Comparison of ENCODE assay signal across 2 cellular contexts in the genomic region with DNA sequence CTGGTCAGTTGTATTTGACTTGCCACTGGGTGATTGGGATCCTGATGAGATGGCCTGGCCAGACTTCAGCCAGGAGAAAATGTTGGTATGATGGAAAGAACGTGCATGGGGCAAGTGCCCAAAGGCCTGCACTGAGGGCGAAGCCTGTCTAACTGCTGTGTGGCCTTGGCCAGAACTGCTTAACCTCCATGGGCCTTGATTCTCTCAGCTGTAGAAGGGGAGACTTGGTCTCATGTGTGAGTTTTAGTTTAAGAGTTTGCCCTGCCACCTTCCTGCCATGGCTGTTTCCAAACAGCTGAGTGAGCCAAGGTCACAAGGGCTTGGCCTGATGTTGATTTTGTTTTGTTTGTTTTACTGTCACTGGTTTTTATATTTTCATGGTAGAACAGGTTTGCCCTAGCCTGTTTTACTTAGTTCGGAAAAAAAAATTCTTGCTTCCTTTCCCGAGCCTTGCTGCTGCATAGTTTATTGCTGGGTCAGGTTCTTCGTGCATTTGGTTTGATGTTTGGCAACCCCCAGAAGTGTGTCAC.
TF ChIP-seq lines count a peak whose summit lies in the region.

No MANE protein-coding gene starts in this region.

TF ChIP-seq in HepG2, 621 proteins besides CTCF, POLR2A, EP300 and RAD21 (continues in another document):
- no peak for TF ChIP-seq ZNF256 (CRISPR knock-in tag; conservative IDR thresholded peaks at IDR 0.05)
- TF ChIP-seq ZBTB38 (CRISPR knock-in tag; IDR thresholded peaks at IDR 0.05), result 0 out of 2 replicates have a peak, but pooled peaks have one; percentile 29
- TF ChIP-seq BHLHE40 (IDR thresholded peaks at IDR 0.05; ENCODE audit: low read length), result no peak
- peak; percentile 44; the same call in 1 of the 2 replicates for TF ChIP-seq NCOA2 (CRISPR knock-in tag; IDR thresholded peaks at IDR 0.05)
- no peak for TF ChIP-seq ZNF382 (CRISPR knock-in tag; IDR thresholded peaks at IDR 0.05; ENCODE audit: borderline replicate concordance)
- TF ChIP-seq SP140L (CRISPR knock-in tag; IDR thresholded peaks at IDR 0.05; ENCODE audit: borderline replicate concordance), result no peak
- 0 out of 2 replicates have a peak, but pooled peaks have one; percentile 17 for TF ChIP-seq PRMT3 (CRISPR knock-in tag; IDR thresholded peaks at IDR 0.05; ENCODE audit: borderline replicate concordance, low read depth)
- TF ChIP-seq RFX3 (CRISPR knock-in tag; IDR thresholded peaks at IDR 0.05), result no peak
- TF ChIP-seq, protein P1, sequence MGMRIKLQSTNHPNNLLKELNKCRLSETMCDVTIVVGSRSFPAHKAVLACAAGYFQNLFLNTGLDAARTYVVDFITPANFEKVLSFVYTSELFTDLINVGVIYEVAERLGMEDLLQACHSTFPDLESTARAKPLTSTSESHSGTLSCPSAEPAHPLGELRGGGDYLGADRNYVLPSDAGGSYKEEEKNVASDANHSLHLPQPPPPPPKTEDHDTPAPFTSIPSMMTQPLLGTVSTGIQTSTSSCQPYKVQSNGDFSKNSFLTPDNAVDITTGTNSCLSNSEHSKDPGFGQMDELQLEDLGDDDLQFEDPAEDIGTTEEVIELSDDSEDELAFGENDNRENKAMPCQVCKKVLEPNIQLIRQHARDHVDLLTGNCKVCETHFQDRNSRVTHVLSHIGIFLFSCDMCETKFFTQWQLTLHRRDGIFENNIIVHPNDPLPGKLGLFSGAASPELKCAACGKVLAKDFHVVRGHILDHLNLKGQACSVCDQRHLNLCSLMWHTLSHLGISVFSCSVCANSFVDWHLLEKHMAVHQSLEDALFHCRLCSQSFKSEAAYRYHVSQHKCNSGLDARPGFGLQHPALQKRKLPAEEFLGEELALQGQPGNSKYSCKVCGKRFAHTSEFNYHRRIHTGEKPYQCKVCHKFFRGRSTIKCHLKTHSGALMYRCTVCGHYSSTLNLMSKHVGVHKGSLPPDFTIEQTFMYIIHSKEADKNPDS (CRISPR knock-in tag; IDR thresholded peaks at IDR 0.05), result no peak
- TF ChIP-seq FOXA3 (CRISPR knock-in tag; IDR thresholded peaks at IDR 0.05), result peak; percentile 94
- TF ChIP-seq ZFY (CRISPR knock-in tag; IDR thresholded peaks at IDR 0.05), result no peak
- TF ChIP-seq ZNF354B (CRISPR knock-in tag; IDR thresholded peaks at IDR 0.05), result no peak
- TF ChIP-seq, protein P2, sequence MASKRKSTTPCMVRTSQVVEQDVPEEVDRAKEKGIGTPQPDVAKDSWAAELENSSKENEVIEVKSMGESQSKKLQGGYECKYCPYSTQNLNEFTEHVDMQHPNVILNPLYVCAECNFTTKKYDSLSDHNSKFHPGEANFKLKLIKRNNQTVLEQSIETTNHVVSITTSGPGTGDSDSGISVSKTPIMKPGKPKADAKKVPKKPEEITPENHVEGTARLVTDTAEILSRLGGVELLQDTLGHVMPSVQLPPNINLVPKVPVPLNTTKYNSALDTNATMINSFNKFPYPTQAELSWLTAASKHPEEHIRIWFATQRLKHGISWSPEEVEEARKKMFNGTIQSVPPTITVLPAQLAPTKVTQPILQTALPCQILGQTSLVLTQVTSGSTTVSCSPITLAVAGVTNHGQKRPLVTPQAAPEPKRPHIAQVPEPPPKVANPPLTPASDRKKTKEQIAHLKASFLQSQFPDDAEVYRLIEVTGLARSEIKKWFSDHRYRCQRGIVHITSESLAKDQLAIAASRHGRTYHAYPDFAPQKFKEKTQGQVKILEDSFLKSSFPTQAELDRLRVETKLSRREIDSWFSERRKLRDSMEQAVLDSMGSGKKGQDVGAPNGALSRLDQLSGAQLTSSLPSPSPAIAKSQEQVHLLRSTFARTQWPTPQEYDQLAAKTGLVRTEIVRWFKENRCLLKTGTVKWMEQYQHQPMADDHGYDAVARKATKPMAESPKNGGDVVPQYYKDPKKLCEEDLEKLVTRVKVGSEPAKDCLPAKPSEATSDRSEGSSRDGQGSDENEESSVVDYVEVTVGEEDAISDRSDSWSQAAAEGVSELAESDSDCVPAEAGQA (IDR thresholded peaks at IDR 0.05; ENCODE audit: low read depth), result no peak
- TF ChIP-seq, protein P2 (CRISPR knock-in tag; IDR thresholded peaks at IDR 0.05; ENCODE audit: borderline replicate concordance), result no peak
- TF ChIP-seq, protein P3, sequence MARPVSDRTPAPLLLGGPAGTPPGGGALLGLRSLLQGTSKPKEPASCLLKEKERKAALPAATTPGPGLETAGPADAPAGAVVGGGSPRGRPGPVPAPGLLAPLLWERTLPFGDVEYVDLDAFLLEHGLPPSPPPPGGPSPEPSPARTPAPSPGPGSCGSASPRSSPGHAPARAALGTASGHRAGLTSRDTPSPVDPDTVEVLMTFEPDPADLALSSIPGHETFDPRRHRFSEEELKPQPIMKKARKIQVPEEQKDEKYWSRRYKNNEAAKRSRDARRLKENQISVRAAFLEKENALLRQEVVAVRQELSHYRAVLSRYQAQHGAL (CRISPR knock-in tag; IDR thresholded peaks at IDR 0.05; ENCODE audit: not compliant biosample characterization), result no peak
- TF ChIP-seq, protein P4, sequence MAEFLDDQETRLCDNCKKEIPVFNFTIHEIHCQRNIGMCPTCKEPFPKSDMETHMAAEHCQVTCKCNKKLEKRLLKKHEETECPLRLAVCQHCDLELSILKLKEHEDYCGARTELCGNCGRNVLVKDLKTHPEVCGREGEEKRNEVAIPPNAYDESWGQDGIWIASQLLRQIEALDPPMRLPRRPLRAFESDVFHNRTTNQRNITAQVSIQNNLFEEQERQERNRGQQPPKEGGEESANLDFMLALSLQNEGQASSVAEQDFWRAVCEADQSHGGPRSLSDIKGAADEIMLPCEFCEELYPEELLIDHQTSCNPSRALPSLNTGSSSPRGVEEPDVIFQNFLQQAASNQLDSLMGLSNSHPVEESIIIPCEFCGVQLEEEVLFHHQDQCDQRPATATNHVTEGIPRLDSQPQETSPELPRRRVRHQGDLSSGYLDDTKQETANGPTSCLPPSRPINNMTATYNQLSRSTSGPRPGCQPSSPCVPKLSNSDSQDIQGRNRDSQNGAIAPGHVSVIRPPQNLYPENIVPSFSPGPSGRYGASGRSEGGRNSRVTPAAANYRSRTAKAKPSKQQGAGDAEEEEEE (CRISPR knock-in tag; IDR thresholded peaks at IDR 0.05; ENCODE audit: borderline replicate concordance), result no peak

TF ChIP-seq in GM23338, 12 proteins besides CTCF, POLR2A, EP300 and RAD21:
- no peak for TF ChIP-seq EZH2 (IDR thresholded peaks at IDR 0.05; ENCODE audit: low read depth, unreplicated experiment)
- TF ChIP-seq, protein P5, sequence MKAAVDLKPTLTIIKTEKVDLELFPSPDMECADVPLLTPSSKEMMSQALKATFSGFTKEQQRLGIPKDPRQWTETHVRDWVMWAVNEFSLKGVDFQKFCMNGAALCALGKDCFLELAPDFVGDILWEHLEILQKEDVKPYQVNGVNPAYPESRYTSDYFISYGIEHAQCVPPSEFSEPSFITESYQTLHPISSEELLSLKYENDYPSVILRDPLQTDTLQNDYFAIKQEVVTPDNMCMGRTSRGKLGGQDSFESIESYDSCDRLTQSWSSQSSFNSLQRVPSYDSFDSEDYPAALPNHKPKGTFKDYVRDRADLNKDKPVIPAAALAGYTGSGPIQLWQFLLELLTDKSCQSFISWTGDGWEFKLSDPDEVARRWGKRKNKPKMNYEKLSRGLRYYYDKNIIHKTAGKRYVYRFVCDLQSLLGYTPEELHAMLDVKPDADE (IDR thresholded peaks at IDR 0.05), result no peak
